16 cellular contexts compared by ENCODE assay signal in genomic region chr1:34028381-34029055, GRCh38.
A peak's percentile ranks its signal among the peaks of the same experiment; 100 is the strongest.
DNase-seq lines count a peak whose midpoint lies in the region; ATAC-seq and TF ChIP-seq lines count a peak whose summit lies in the region.
"Had no signal": no experiment of that assay in that cellular context is flagged by ENCODE, and none has a peak within 500 bp of the region (broad histone marks: within the 10 kb centered on the region; RNA-seq: fewer than 3 reads in every experiment).

No MANE protein-coding gene starts in this region.

- H3K4me1 Mint-ChIP-seq in nephron progenitor cell: no peaks in the 10 kb centered on the region
- H3K4me1 Mint-ChIP-seq: CD4-positive, alpha-beta memory T cell had no signal

- no peaks in the 10 kb centered on the region for H3K36me3 ChIP-seq in thymus (ENCODE audit: control insufficient read depth, insufficient read depth)
- H3K36me3 ChIP-seq: HAP-1 had no signal

- DNase-seq in NCI-H82 treated with DMSO at 0.1 percent for 48 hours (lab: John Stamatoyannopoulos, UW; ENCODE audit: unreplicated experiment) (peak; percentile 60), nephron progenitor cell (no peak), foreskin melanocyte (no peak)
- DNase-seq in stimulated activated CD4-positive, alpha-beta T cell treated with anti-CD3 and anti-CD28 coated beads, Interleukin-4, amount 100 ng/mL, for 1 hour: no peak
- DNase-seq: C1 segment of cervical spinal cord; Calu3; CD4-positive, alpha-beta memory T cell; COR-L47; DMS53; DMS79 treated with DMSO at 0.1 percent for 48 hours; GF-D8; GOT3; HFFc6 had no signal

- H3K4me1 ChIP-seq in thymus (ENCODE audit: control insufficient read depth, insufficient read depth, low read length): peaks cover 19% of the 10 kb centered on the region
- H3K4me1 ChIP-seq: HAP-1 had no signal

- peaks cover 4% of the 10 kb centered on the region for H3K27me3 Mint-ChIP-seq in nephron progenitor cell (ENCODE audit: low read depth, poor library complexity)

- no peak for ATAC-seq in HG02763 (IDR thresholded peaks at IDR 0.05; ENCODE audit: unreplicated experiment)

- TF ChIP-seq CTCF in nephron progenitor cell (IDR thresholded peaks at IDR 0.05): no peak

- no peaks in the 10 kb centered on the region for H3K36me3 Mint-ChIP-seq in nephron progenitor cell (ENCODE audit: low read depth)
- H3K36me3 Mint-ChIP-seq: CD4-positive, alpha-beta memory T cell had no signal

- peak overlapping the region; percentile 65 for H3K27ac Mint-ChIP-seq in nephron progenitor cell
- H3K27ac Mint-ChIP-seq: CD4-positive, alpha-beta memory T cell; HFFc6 had no signal

- H3K9me3 Mint-ChIP-seq in nephron progenitor cell: no peaks in the 10 kb centered on the region
- H3K9me3 Mint-ChIP-seq: CD4-positive, alpha-beta memory T cell had no signal

- no peaks in the 10 kb centered on the region for H3K27me3 ChIP-seq in thymus (ENCODE audit: control insufficient read depth, insufficient read depth)

- H3K4me3 Mint-ChIP-seq in nephron progenitor cell: no peak overlapping the region
- H3K4me3 Mint-ChIP-seq: CD4-positive, alpha-beta memory T cell; HFFc6 had no signal

- H3K27ac ChIP-seq in thymus (ENCODE audit: low read depth): peak overlapping the region; percentile 86

- no peaks in the 10 kb centered on the region for H3K9me3 ChIP-seq in thymus (ENCODE audit: control insufficient read depth)
- H3K9me3 ChIP-seq: HAP-1 had no signal

- peak overlapping the region; percentile 33 for H3K4me3 ChIP-seq in thymus (ENCODE audit: low read length)
- H3K4me3 ChIP-seq: HAP-1 had no signal

- 72% methylated on average over 11 of the region's 11 CpGs for WGBS in thymus
